1 cellular context compared by ENCODE assay signal in the genomic region with DNA sequence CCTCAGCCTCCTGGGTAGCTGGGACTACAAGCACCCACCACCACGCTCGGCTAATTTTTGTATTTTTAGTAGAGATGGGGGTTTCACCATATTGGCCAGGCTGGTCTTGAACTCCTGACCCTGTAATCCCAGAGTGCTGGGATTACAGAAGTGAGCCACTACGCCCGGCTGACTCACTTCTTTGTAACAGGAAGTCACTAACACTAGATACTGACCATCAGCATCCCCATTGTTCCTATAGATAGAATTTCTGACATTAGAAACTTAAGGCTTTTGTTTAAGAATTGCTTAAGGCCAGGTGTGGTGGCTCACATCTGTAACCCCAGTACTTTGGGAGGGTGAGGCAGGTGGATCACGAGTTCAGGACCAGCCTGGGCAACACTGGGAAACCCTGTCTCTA.
TF ChIP-seq lines count a peak whose summit lies in the region.

No MANE protein-coding gene starts in this region.

TF ChIP-seq in HCT116, 20 proteins besides CTCF, POLR2A, EP300 and RAD21:
- TF ChIP-seq, protein P1, sequence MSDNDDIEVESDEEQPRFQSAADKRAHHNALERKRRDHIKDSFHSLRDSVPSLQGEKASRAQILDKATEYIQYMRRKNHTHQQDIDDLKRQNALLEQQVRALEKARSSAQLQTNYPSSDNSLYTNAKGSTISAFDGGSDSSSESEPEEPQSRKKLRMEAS (IDR thresholded peaks at IDR 0.05), result 0 out of 2 replicates have a peak, but pooled peaks have one; percentile 0
- no peak for TF ChIP-seq TCF7L2 (IDR thresholded peaks at IDR 0.05; ENCODE audit: borderline replicate concordance, extremely low read depth, insufficient read depth, insufficient read length)
- TF ChIP-seq FOSL1 (IDR thresholded peaks at IDR 0.05; ENCODE audit: low read depth), result peak; percentile 53
- no peak for TF ChIP-seq ELF1 (IDR thresholded peaks at IDR 0.05; ENCODE audit: borderline replicate concordance, low read depth)
- TF ChIP-seq CEBPB (IDR thresholded peaks at IDR 0.05; ENCODE audit: low read depth), result 0 out of 2 replicates have a peak, but pooled peaks have one; percentile 25
- TF ChIP-seq JUND (IDR thresholded peaks at IDR 0.05), result peak; percentile 25; the same call in 1 of the 2 replicates
